29 cellular contexts compared by ENCODE assay signal in the genomic region with DNA sequence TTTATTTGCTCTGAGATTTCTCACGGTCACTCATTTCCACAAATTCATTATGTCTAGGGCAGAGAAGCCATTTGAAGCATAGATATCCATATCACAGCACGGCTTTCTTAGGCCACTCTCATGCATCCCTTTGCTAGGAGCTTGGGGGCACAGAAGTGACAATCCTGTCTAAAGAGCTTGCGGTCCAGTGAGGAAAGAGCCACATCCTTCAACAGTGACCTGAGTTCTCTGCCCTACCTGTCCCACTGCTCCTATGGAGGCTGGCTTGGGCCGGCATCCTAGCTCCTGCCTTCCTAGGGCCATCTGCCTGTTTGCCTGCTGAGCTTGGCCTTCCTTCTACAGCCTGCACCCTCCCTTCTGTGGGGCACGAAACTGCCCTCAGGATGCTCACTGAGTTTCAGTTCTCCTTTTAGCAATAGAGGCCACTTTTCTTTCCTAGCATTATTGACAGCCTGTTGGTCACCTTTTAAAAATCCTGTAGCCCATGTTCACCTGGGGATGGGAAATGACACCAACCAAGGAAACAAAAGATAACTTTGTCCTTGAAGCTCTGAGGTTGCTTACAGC.
"Had no signal": no experiment of that assay in that cellular context is flagged by ENCODE, and none has a peak within 500 bp of the region (broad histone marks: within the 10 kb centered on the region; RNA-seq: fewer than 3 reads in every experiment).

No MANE protein-coding gene starts in this region.

- H3K4me2 ChIP-seq: KMS-11 had no signal

- H3K9ac ChIP-seq: KMS-11 had no signal

- ATAC-seq: K562, Panc1, PC-3, T-cell had no signal

- H3K36me3 ChIP-seq: SJSA1 had no signal

- FAIRE-seq: HTR-8/SVneo, K562 had no signal

- H3K9me3 ChIP-seq: SJSA1 had no signal

- DNase-seq: Kasumi-1; MM.1S; NCI-H1092; NCI-H1105 treated with DMSO at 0.1 percent for 48 hours; NCI-H1417 treated with DMSO at 0.1 percent for 48 hours; NCI-H146; NCI-H187; NCI-H2029; NCI-H2081 treated with DMSO at 0.1 percent for 48 hours; NCI-H2171; NCI-H226; NCI-H446; NCI-H510A; NCI-H524 treated with DMSO at 0.1 percent for 48 hours; NCI-H69; NCI-H774; NK-92 treated with Interleukin-12 subunit alpha and Interleukin-12 subunit beta, amount 100 ng/mL, for 24 hours; PC-3; Right ventricle myocardium superior; SIG-M5; SW 1271; T-cell had no signal

- H3K27me3 ChIP-seq: SJSA1 had no signal

- H3K4me1 ChIP-seq: SJSA1 had no signal

- H3K27ac ChIP-seq: HL-60, KMS-11, SJSA1, SK-N-MC had no signal

- H3K4me3 ChIP-seq: K562, SJSA1, SK-N-MC had no signal
